Comparison of ENCODE assay signal across 15 cellular contexts in the genomic region with DNA sequence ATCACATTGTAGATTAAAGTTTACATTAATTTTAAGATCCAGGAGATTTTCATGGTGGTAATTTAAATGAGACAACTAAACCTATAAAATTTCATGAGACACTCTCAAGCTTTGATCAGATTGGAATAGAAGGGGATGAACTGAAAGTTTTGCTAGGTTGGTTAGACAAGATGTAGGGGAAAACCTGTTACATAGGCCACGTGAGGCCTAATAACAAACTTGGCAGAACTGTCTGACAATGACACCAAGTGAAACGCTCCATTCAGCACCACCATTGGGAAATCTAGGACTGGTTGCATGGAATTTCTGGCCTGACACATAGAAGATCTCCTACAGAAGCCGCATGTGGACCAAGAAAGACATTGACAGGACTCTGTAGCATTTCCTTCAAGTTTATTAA.
"Had no signal": no experiment of that assay in that cellular context is flagged by ENCODE, and none has a peak within 500 bp of the region (broad histone marks: within the 10 kb centered on the region; RNA-seq: fewer than 3 reads in every experiment).

No MANE protein-coding gene starts in this region.

- H3K9me3 Mint-ChIP-seq: activated CD4-positive, alpha-beta memory T cell treated with anti-CD3 and anti-CD28 coated beads, Interleukin-2, amount 10 ng/mL, durations not matched to agents 7 days and 5 days; activated T-helper 2 cell treated with anti-CD3 and anti-CD28 coated beads, Interferon-gamma antibody, Interleukin-2, Interleukin-4, amounts not matched to agents 10 μg/mL and 5 μg/mL and 100 μg/mL, durations not matched to agents 14 hours and 24 hours and 36 hours; stimulated activated naive B cell treated with anti-CD40 and anti-IgM and Interleukin-4, amounts not matched to agents 10 μg/mL and 1 μg/mL and 100 μg/mL, for 72 hours had no signal

- H3K27me3 Mint-ChIP-seq: activated CD4-positive, alpha-beta memory T cell treated with anti-CD3 and anti-CD28 coated beads, Interleukin-2, amount 10 ng/mL, durations not matched to agents 7 days and 5 days; activated naive CD8-positive, alpha-beta T cell treated with anti-CD3 and anti-CD28 coated beads, Interleukin-2, amount 10 ng/mL, durations not matched to agents 7 days and 5 days; stimulated activated naive B cell treated with anti-CD40 and anti-IgM and Interleukin-4, amounts not matched to agents 10 μg/mL and 1 μg/mL and 100 μg/mL, for 72 hours; T-helper 17 cell had no signal

- H3K4me1 Mint-ChIP-seq: T-helper 17 cell had no signal

- H3K4me3 Mint-ChIP-seq: activated CD4-positive, alpha-beta memory T cell treated with anti-CD3 and anti-CD28 coated beads, Interleukin-2, amount 10 ng/mL, durations not matched to agents 7 days and 5 days; activated naive CD8-positive, alpha-beta T cell treated with anti-CD3 and anti-CD28 coated beads, Interleukin-2, amount 10 ng/mL, durations not matched to agents 7 days and 5 days; nephron progenitor cell; stimulated activated naive B cell treated with anti-CD40 and anti-IgM and Interleukin-4, amounts not matched to agents 10 μg/mL and 1 μg/mL and 100 μg/mL, for 72 hours; T-helper 17 cell had no signal

- H3K27me3 ChIP-seq: breast epithelium, foreskin keratinocyte, ovary, sigmoid colon, transverse colon had no signal

- H3K27ac Mint-ChIP-seq: activated CD4-positive, alpha-beta memory T cell treated with anti-CD3 and anti-CD28 coated beads, Interleukin-2, amount 10 ng/mL, durations not matched to agents 7 days and 5 days; activated naive CD8-positive, alpha-beta T cell treated with anti-CD3 and anti-CD28 coated beads, Interleukin-2, amount 10 ng/mL, durations not matched to agents 7 days and 5 days; activated T-helper 2 cell treated with anti-CD3 and anti-CD28 coated beads, Interferon-gamma antibody, Interleukin-2, Interleukin-4, amounts not matched to agents 10 μg/mL and 5 μg/mL and 100 μg/mL, durations not matched to agents 14 hours and 24 hours and 36 hours; stimulated activated naive B cell treated with anti-CD40 and anti-IgM and Interleukin-4, amounts not matched to agents 10 μg/mL and 1 μg/mL and 100 μg/mL, for 72 hours; T-helper 17 cell had no signal

- H3K4me3 ChIP-seq: breast epithelium, ovary, sigmoid colon, transverse colon had no signal

- H3K4me1 ChIP-seq: breast epithelium, sigmoid colon had no signal

- H3K36me3 ChIP-seq: breast epithelium, ovary, sigmoid colon, transverse colon had no signal

- ATAC-seq: foreskin keratinocyte, T-helper 17 cell had no signal

- DNase-seq: activated CD4-positive, alpha-beta memory T cell treated with anti-CD3 and anti-CD28 coated beads, Interleukin-2, amount 10 ng/mL, durations not matched to agents 7 days and 5 days; activated CD4-positive, CD25-positive, alpha-beta regulatory T cell; activated naive CD8-positive, alpha-beta T cell treated with anti-CD3 and anti-CD28 coated beads, Interleukin-2, amount 10 ng/mL, durations not matched to agents 7 days and 5 days; anterior cingulate cortex; foreskin keratinocyte; nephron progenitor cell; ovary; sigmoid colon; stimulated activated CD4-positive, alpha-beta T cell treated with anti-CD3 and anti-CD28 coated beads, Interleukin-2, amount 100 ng/mL, for 24 hours; stimulated activated naive B cell treated with anti-CD40 and anti-IgM and Interleukin-4, amounts not matched to agents 10 μg/mL and 1 μg/mL and 100 μg/mL, for 72 hours; substantia nigra; T-helper 17 cell; transverse colon had no signal

- H3K9me3 ChIP-seq: breast epithelium, ovary, sigmoid colon, transverse colon had no signal

- H3K27ac ChIP-seq: breast epithelium, foreskin keratinocyte, ovary, sigmoid colon, transverse colon had no signal

- H3K36me3 Mint-ChIP-seq: stimulated activated naive B cell treated with anti-CD40 and anti-IgM and Interleukin-4, amounts not matched to agents 10 μg/mL and 1 μg/mL and 100 μg/mL, for 72 hours had no signal
